Comparison of ENCODE assay signal across 8 cellular contexts in the genomic region with DNA sequence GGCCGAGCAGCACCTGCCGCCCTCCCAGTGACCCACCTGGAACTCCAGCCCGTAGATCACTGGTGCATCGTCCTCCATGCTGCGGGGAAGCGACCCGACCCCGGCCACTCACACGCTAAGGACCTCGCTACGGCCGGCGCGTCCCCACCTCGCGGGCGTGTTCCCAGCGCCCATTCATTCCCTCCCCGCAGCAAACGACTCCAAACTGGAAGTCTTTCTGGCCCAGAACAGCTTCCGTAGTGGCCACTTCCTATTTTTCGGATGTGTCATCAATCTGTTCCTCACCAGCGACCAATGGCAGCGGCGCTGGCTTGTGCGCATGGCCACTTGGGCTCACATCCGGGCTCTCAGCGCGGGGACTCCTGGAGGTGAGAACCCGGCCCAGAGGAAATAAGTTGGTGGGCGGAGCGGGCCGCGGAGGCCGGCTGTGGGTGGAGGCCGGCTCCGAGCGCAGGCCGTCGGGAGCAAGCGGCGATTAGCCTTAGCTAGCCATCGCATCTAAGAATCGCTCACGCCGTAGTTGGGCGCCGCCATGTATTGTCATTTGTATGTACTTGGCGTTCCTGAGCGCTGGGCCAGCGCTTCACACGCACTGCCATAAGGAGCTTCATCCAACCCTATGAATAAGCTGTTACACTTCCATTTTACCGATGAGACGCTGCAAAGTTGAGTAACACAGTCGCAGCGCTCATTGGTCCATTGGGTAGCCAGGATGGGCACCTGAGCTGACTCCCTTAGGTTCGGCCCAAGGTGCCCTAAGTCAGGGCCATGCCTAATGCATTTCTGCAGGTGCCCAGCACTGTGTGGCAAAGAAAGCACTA. TPM values are rescaled to one million over a fixed set of nuclear protein-coding genes. Genes with fewer than 3 reads are reported as not detected.
DNase-seq lines count a peak whose midpoint lies in the region; ATAC-seq, FAIRE-seq and TF ChIP-seq lines count a peak whose summit lies in the region.

A gene (minus strand): TSS at position 207 of the 821 bp plus-strand sequence. CDS start 129 bp downstream, at position 78.

- peak within 1 kb of the TSS; percentile 95 for H2AFZ ChIP-seq in keratinocyte (ENCODE audit: control insufficient read depth, low read length)

- H3K9me3 ChIP-seq in keratinocyte (ENCODE audit: control insufficient read depth, low read depth, low read length) = no peaks in the 10 kb centered on the region

- peaks cover 28% of the 10 kb centered on the region for H3K4me1 ChIP-seq in keratinocyte (ENCODE audit: control insufficient read depth, extremely low read depth, insufficient read depth, low read length)

- no peaks in the 10 kb centered on the region for H3K27me3 ChIP-seq in keratinocyte (ENCODE audit: control insufficient read depth, extremely low read depth, insufficient read depth, low read length)

- peak; percentile 97 for DNase-seq in AG10803 (ENCODE audit: low read depth)
- peak; percentile 99 for DNase-seq in NCI-H460 (ENCODE audit: extremely low read depth, low read depth)
- peak; percentile 93 for DNase-seq in activated CD4-positive, CD25-positive, alpha-beta regulatory T cell treated with anti-CD3 and anti-CD28 coated beads, Interleukin-2, amount 50 U/mL, for 72 hours
- peak; percentile 48 to 87 for DNase-seq in cerebellar nuclear complex (lab: John Stamatoyannopoulos, UW)
- DNase-seq in keratinocyte (ENCODE audit: low read depth, low spot score) = peak; percentile 87
- peak; percentile 88 to 91 for DNase-seq in stimulated activated CD4-positive, alpha-beta T cell treated with anti-CD3 and anti-CD28 coated beads, Interleukin-15, amount 100 ng/mL, for 1 hour (ENCODE audit: low read depth in 1 of 2, low spot score in 1 of 2)

- H3K36me3 ChIP-seq in keratinocyte (ENCODE audit: control insufficient read depth in 2 of 2, extremely low read depth in 1 of 2, insufficient read depth in 2 of 2, low read length in 2 of 2) = peaks cover 0 to 4% of the 10 kb centered on the region in 2 experiments

- FAIRE-seq in keratinocyte (lab: Jason Lieb, UNC) = peak; percentile 23

- peak within 1 kb of the TSS; percentile 99 for H3K4me3 ChIP-seq in AG10803 (ENCODE audit: low read length)
- H3K4me3 ChIP-seq in keratinocyte (ENCODE audit: control insufficient read depth in 2 of 3, extremely low read depth in 1 of 3, insufficient read depth in 2 of 3, low read depth in 1 of 3, low read length in 3 of 3) = peak within 1 kb of the TSS; percentile 73 to 80 (median 77)

- peak within 1 kb of the TSS; percentile 62 for H3K27ac ChIP-seq in keratinocyte (ENCODE audit: control insufficient read depth, insufficient read depth, low read length)

- ATAC-seq in GM19043 (IDR thresholded peaks at IDR 0.05; ENCODE audit: low read depth, unreplicated experiment) (peak; percentile 76), HG03378 (IDR thresholded peaks at IDR 0.05; ENCODE audit: unreplicated experiment) (peak; percentile 83)

- H3K4me2 ChIP-seq in keratinocyte (ENCODE audit: control insufficient read depth, extremely low read depth, insufficient read depth, low read depth, low read length) = peak within 1 kb of the TSS; percentile 66

- no peaks in the 10 kb centered on the region for H4K20me1 ChIP-seq in keratinocyte (ENCODE audit: control insufficient read depth, extremely low read depth, insufficient read depth, low read length)

- H3K9ac ChIP-seq in keratinocyte (ENCODE audit: control insufficient read depth, extremely low read depth, insufficient read depth, low read length) = peak within 1 kb of the TSS; percentile 82

- H3K9me1 ChIP-seq in keratinocyte (ENCODE audit: control insufficient read depth, extremely low read depth, insufficient read depth, low read length) = no peaks in the 10 kb centered on the region

- TF ChIP-seq CTCF in AG10803 (conservative IDR thresholded peaks at IDR 0.05; ENCODE audit: low read length) (no peak), keratinocyte (optimal IDR thresholded peaks at IDR 0.05 in 1 of 3, IDR thresholded peaks at IDR 0.05 in 1 of 3, conservative IDR thresholded peaks at IDR 0.05 in 1 of 3; ENCODE audit: extremely low read depth in 1 of 3, insufficient read depth in 2 of 3, low read length in 3 of 3) (peak in 2 of 3 experiments; percentile 12 to 13)

- H3K79me2 ChIP-seq in keratinocyte (ENCODE audit: control insufficient read depth, insufficient read depth, low read length) = peaks cover 50% of the 10 kb centered on the region

- dilution Hi-C loops in keratinocyte (cut with MboI; ENCODE audit: extremely low pct_ligation_motif_present, low sequenced_read_pairs) = no loop called here

RNA-seq across cellular contexts. Expression of the gene that starts here (rescaled TPM):
- 56.5 and 61.7 TPM in 2 replicates for total RNA-seq in NCI-H460 (2014; rRNA removed; shearing (Covaris generic))
- polyA plus RNA-seq in NCI-H460 (2014; cell fraction: nucleus; rRNA removed) = 79.7 and 90.0 TPM in 2 replicates
- polyA plus RNA-seq in keratinocyte = 44.3 to 56.2 TPM (median 49.3 TPM) in 3 replicates
- polyA plus RNA-seq in keratinocyte (2011; ENCODE audit: low read depth) = 8.8 TPM
- polyA plus RNA-seq in keratinocyte (2011; cell fraction: cytosol; rRNA removed) = 41.2 and 55.7 TPM in 2 replicates
- 26.0 and 32.1 TPM in 2 replicates for polyA plus RNA-seq in keratinocyte (2011; cell fraction: nucleus; rRNA removed)
- 18.3 and 34.2 TPM in 2 replicates for polyA plus RNA-seq in keratinocyte (2012; ENCODE audit: low replicate concordance)
- 44.0 to 50.6 TPM (median 46.6 TPM) in 3 replicates for polyA minus RNA-seq in keratinocyte
- polyA minus RNA-seq in keratinocyte (2011; cell fraction: cytosol; rRNA and poly(A)+ RNA removed) = 44.3 TPM
- polyA minus RNA-seq in keratinocyte (2011; cell fraction: nucleus; rRNA and poly(A)+ RNA removed) = 12.9 and 25.4 TPM in 2 replicates

Comparison
In these comparisons a context has a peak if more than half of its experiments do, and no peak if none do; other contexts are left out.
1. Peak in every context shown above with its lines: DNase-seq, ATAC-seq, H3K4me3 ChIP-seq and H3K27ac ChIP-seq.